ENCODE assay signal across 8 cellular contexts in the genomic region with DNA sequence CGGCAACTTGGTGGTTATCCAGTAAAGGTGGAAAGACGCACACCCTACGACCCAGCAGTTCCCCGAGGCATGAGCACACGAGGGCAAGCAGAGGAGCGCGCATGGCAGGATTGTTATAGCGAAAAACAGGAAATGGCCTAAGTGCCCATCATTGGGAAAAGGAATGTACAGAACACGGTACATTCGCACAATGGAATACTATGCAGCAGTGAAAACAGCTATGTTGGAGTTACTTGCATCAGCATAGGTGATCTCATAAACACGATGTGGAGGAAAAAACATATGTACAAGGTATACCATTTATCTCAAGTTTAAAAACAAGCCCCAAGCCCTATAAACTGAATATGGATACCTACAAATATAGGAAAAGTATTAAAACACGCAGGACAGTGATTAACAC. TPM values are rescaled to one million over a fixed set of nuclear protein-coding genes. Genes with fewer than 3 reads are reported as not detected.
"Had no signal": no experiment of that assay in that cellular context is flagged by ENCODE, and none has a peak within 500 bp of the region (broad histone marks: within the 10 kb centered on the region; RNA-seq: fewer than 3 reads in every experiment).

No MANE protein-coding gene starts in this region.

- H3K36me3 ChIP-seq: HAP-1 had no signal

- H3K27ac ChIP-seq: KMS-11 had no signal

- H3K4me3 ChIP-seq: HAP-1 had no signal

- ATAC-seq: HCT116 had no signal

- FAIRE-seq: HTR-8/SVneo had no signal

- H3K4me2 ChIP-seq: KMS-11 had no signal

- H3K9ac ChIP-seq: KMS-11 had no signal

- DNase-seq: GOT3, H7, IMR-90, KBM-7 had no signal

- H3K9me3 ChIP-seq: HAP-1 had no signal

RNA-seq across cellular contexts. Expression of a gene that starts 6.7 kb away (rescaled TPM):
- total RNA-seq: IMR-90 had no signal
